ENCODE assay signal across 1 cellular context in the genomic region with DNA sequence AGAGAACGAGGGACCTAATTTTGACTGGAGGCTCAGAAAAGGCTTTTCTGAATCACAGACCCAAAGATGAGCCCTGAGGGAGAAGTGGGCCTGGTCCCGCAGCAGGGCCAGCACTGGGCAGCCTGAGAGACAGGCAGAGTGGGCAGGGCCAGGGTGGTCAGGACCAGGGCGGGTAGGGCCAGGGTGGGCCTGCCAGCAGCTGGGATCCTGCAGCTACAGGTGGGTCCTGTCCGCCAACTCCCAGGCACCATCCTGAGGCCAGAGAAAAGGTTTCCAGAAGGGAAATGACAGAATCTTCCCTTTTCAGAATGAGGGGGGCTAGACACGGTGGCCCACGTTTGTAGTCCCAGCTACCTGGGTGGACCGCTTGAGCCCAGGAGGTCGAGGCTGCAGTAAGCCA.
TF ChIP-seq lines count a peak whose summit lies in the region.

No MANE protein-coding gene starts in this region.

TF ChIP-seq in WTC11, 78 proteins besides CTCF, POLR2A, EP300 and RAD21 (continued from another document):
- no peak for TF ChIP-seq FOXK1 (CRISPR knock-in tag; IDR thresholded peaks at IDR 0.05)
- TF ChIP-seq FOXP1 (CRISPR knock-in tag; IDR thresholded peaks at IDR 0.05; ENCODE audit: borderline replicate concordance), result no peak
- no peak for TF ChIP-seq MYBL2 (CRISPR knock-in tag; IDR thresholded peaks at IDR 0.05)
- no peak for TF ChIP-seq TEAD1 (CRISPR knock-in tag; IDR thresholded peaks at IDR 0.05)
- TF ChIP-seq, protein P1, sequence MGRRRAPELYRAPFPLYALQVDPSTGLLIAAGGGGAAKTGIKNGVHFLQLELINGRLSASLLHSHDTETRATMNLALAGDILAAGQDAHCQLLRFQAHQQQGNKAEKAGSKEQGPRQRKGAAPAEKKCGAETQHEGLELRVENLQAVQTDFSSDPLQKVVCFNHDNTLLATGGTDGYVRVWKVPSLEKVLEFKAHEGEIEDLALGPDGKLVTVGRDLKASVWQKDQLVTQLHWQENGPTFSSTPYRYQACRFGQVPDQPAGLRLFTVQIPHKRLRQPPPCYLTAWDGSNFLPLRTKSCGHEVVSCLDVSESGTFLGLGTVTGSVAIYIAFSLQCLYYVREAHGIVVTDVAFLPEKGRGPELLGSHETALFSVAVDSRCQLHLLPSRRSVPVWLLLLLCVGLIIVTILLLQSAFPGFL (CRISPR knock-in tag; IDR thresholded peaks at IDR 0.05; ENCODE audit: borderline replicate concordance), result no peak
- TF ChIP-seq TP53 (CRISPR knock-in tag; IDR thresholded peaks at IDR 0.05), result no peak
- TF ChIP-seq, protein P2, sequence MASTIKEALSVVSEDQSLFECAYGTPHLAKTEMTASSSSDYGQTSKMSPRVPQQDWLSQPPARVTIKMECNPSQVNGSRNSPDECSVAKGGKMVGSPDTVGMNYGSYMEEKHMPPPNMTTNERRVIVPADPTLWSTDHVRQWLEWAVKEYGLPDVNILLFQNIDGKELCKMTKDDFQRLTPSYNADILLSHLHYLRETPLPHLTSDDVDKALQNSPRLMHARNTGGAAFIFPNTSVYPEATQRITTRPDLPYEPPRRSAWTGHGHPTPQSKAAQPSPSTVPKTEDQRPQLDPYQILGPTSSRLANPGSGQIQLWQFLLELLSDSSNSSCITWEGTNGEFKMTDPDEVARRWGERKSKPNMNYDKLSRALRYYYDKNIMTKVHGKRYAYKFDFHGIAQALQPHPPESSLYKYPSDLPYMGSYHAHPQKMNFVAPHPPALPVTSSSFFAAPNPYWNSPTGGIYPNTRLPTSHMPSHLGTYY (CRISPR knock-in tag; IDR thresholded peaks at IDR 0.05), result no peak
- no peak for TF ChIP-seq HMGA2 (CRISPR knock-in tag; IDR thresholded peaks at IDR 0.05)
- no peak for TF ChIP-seq SP1 (CRISPR knock-in tag; conservative IDR thresholded peaks at IDR 0.05)
- TF ChIP-seq, protein P3, sequence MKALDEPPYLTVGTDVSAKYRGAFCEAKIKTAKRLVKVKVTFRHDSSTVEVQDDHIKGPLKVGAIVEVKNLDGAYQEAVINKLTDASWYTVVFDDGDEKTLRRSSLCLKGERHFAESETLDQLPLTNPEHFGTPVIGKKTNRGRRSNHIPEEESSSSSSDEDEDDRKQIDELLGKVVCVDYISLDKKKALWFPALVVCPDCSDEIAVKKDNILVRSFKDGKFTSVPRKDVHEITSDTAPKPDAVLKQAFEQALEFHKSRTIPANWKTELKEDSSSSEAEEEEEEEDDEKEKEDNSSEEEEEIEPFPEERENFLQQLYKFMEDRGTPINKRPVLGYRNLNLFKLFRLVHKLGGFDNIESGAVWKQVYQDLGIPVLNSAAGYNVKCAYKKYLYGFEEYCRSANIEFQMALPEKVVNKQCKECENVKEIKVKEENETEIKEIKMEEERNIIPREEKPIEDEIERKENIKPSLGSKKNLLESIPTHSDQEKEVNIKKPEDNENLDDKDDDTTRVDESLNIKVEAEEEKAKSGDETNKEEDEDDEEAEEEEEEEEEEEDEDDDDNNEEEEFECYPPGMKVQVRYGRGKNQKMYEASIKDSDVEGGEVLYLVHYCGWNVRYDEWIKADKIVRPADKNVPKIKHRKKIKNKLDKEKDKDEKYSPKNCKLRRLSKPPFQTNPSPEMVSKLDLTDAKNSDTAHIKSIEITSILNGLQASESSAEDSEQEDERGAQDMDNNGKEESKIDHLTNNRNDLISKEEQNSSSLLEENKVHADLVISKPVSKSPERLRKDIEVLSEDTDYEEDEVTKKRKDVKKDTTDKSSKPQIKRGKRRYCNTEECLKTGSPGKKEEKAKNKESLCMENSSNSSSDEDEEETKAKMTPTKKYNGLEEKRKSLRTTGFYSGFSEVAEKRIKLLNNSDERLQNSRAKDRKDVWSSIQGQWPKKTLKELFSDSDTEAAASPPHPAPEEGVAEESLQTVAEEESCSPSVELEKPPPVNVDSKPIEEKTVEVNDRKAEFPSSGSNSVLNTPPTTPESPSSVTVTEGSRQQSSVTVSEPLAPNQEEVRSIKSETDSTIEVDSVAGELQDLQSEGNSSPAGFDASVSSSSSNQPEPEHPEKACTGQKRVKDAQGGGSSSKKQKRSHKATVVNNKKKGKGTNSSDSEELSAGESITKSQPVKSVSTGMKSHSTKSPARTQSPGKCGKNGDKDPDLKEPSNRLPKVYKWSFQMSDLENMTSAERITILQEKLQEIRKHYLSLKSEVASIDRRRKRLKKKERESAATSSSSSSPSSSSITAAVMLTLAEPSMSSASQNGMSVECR (CRISPR knock-in tag; IDR thresholded peaks at IDR 0.05; ENCODE audit: borderline replicate concordance), result no peak
- TF ChIP-seq, protein P4, sequence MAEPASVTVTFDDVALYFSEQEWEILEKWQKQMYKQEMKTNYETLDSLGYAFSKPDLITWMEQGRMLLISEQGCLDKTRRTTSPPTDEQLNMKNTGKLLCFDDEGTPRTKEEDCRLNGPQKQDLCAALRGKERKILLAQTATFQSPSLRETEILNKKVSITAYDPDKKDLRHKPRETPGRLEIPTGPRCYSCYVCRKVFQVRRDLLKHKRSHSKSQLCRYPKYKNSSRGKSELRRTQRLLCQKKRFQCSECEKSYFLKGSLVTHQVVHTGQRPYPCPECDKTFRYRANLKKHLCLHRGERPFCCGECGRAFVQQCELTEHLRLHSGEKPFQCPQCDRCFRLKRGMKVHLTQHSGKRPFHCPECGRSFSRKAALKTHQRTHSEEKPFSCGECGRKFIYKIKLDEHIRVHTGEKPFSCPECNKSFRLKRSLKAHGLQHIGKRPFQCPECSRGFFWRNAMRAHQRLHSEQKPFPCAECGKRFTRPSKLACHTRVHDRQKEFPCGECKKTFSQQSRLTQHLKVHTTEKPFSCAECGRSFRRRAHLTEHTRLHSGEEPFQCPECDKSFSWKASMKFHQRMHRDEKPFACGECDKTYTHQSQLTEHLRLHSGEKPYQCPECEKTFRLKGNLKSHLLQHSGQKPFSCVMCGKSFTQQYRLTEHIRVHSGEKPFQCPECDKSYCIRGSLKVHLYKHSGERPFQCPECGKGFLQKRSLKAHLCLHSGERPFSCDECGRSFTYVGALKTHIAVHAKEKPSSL (CRISPR knock-in tag; conservative IDR thresholded peaks at IDR 0.05), result no peak
- no peak for TF ChIP-seq NFE2L1 (CRISPR knock-in tag; IDR thresholded peaks at IDR 0.05)
- no peak for TF ChIP-seq ZNF317 (CRISPR knock-in tag; IDR thresholded peaks at IDR 0.05; ENCODE audit: borderline replicate concordance, low read depth)
- TF ChIP-seq TCF7 (CRISPR knock-in tag; IDR thresholded peaks at IDR 0.05; ENCODE audit: low read depth), result no peak
- no peak for TF ChIP-seq NR2C2 (CRISPR knock-in tag; IDR thresholded peaks at IDR 0.05)
